8 cellular contexts compared by ENCODE assay signal in genomic region chrX:48021026-48021900, GRCh38. TPM values are rescaled to one million over a fixed set of nuclear protein-coding genes. Genes with fewer than 3 reads are reported as not detected.
DNase-seq lines count a peak whose midpoint lies in the region; ATAC-seq and TF ChIP-seq lines count a peak whose summit lies in the region.

No MANE protein-coding gene starts in this region.

- WGBS in gastroesophageal sphincter (ENCODE audit: low coverage in 1 of 2), 2 donors, result 0 to 21% methylated on average over 12 to 17 of the region's 30 CpGs

- H3K27ac Mint-ChIP-seq in activated naive CD4-positive, alpha-beta T cell treated with anti-CD3 and anti-CD28 coated beads, Interleukin-2, amount 10 ng/mL, durations not matched to agents 7 days and 5 days, result peak overlapping the region; percentile 90

- H3K36me3 ChIP-seq in MG63, result no peaks in the 10 kb centered on the region
- no peaks in the 10 kb centered on the region for H3K36me3 ChIP-seq in gastroesophageal sphincter
- no peaks in the 10 kb centered on the region for H3K36me3 ChIP-seq in neuron (ENCODE audit: insufficient read depth, low read length)
- H3K36me3 ChIP-seq in stomach smooth muscle (ENCODE audit: control insufficient read depth in 2 of 2, insufficient read depth in 2 of 2, low read length in 2 of 2), result no peaks in the 10 kb centered on the region

- H3K4me1 ChIP-seq in gastroesophageal sphincter (peaks cover 0 to 11% (median 0%) of the 10 kb centered on the region in 3 donors), neuron (ENCODE audit: insufficient read depth, low read length) (no peaks in the 10 kb centered on the region), stomach smooth muscle (ENCODE audit: control insufficient read depth, insufficient read depth, low read length) (peaks cover 1% of the 10 kb centered on the region)

- H3K27me3 Mint-ChIP-seq in activated naive CD4-positive, alpha-beta T cell treated with anti-CD3 and anti-CD28 coated beads, Interleukin-2, amount 10 ng/mL, durations not matched to agents 7 days and 5 days, result no peaks in the 10 kb centered on the region

- no peaks in the 10 kb centered on the region for H3K9me3 ChIP-seq in MG63
- no peaks in the 10 kb centered on the region for H3K9me3 ChIP-seq in gastroesophageal sphincter
- H3K9me3 ChIP-seq in neuron (ENCODE audit: low read length), result peaks cover 2% of the 10 kb centered on the region
- peaks cover 0 to 3% of the 10 kb centered on the region in 2 donors for H3K9me3 ChIP-seq in stomach smooth muscle (ENCODE audit: control insufficient read depth in 2 of 2, low read length in 2 of 2)

- peak overlapping the region; percentile 79 for H3K4me3 Mint-ChIP-seq in activated naive CD4-positive, alpha-beta T cell treated with anti-CD3 and anti-CD28 coated beads, Interleukin-2, amount 10 ng/mL, durations not matched to agents 7 days and 5 days

- H3K4me3 ChIP-seq in AG09309 (ENCODE audit: control insufficient read depth, low read depth, low read length) (peak overlapping the region; percentile 61), MG63 (peak overlapping the region; percentile 75), gastroesophageal sphincter (peak overlapping the region; percentile 57 to 96), neuron (ENCODE audit: low read length) (peak overlapping the region; percentile 96), stomach smooth muscle (ENCODE audit: low read length in 2 of 2) (peak overlapping the region; percentile 82 to 83)

- ATAC-seq in GM19395 (IDR thresholded peaks at IDR 0.05; ENCODE audit: unreplicated experiment), result peak; percentile 79
- ATAC-seq in gastroesophageal sphincter, result peak; percentile 85

- peaks cover 26% of the 10 kb centered on the region for H3K4me1 Mint-ChIP-seq in activated naive CD4-positive, alpha-beta T cell treated with anti-CD3 and anti-CD28 coated beads, Interleukin-2, amount 10 ng/mL, durations not matched to agents 7 days and 5 days

- H3K27me3 ChIP-seq in MG63, result no peaks in the 10 kb centered on the region
- no peaks in the 10 kb centered on the region for H3K27me3 ChIP-seq in gastroesophageal sphincter
- no peaks in the 10 kb centered on the region for H3K27me3 ChIP-seq in neuron (ENCODE audit: insufficient read depth, low read length)
- H3K27me3 ChIP-seq in stomach smooth muscle (ENCODE audit: control insufficient read depth in 1 of 2, insufficient read depth in 2 of 2, low read length in 2 of 2), result no peaks in the 10 kb centered on the region

- peaks cover 7% of the 10 kb centered on the region for H3K36me3 Mint-ChIP-seq in activated naive CD4-positive, alpha-beta T cell treated with anti-CD3 and anti-CD28 coated beads, Interleukin-2, amount 10 ng/mL, durations not matched to agents 7 days and 5 days

- peak; percentile 61 for DNase-seq in AG09309 (ENCODE audit: low read depth)
- DNase-seq in MG63, result peak; percentile 76
- DNase-seq in SHP77 treated with DMSO at 0.1 percent for 48 hours (lab: John Stamatoyannopoulos, UW), result peak; percentile 82
- DNase-seq in activated naive CD4-positive, alpha-beta T cell treated with anti-CD3 and anti-CD28 coated beads, Interleukin-2, amount 10 ng/mL, durations not matched to agents 7 days and 5 days, result peak; percentile 77

- TF ChIP-seq EP300 in gastroesophageal sphincter (IDR thresholded peaks at IDR 0.05), result no peak

- H3K27ac ChIP-seq in gastroesophageal sphincter (peak overlapping the region; percentile 84 to 96 (median 88)), stomach smooth muscle (ENCODE audit: low read length) (peak overlapping the region; percentile 92)

- CTCF ChIA-PET in activated naive CD4-positive, alpha-beta T cell treated with anti-CD3 and anti-CD28 coated beads, Interleukin-2, amount 10 ng/mL, durations not matched to agents 7 days and 5 days (lab: Charles Lee), result interaction anchor here (1.0 kb wide), 1 partner anchor 167 kb away, joined by 3 read pairs; no protein-coding TSS in a partner anchor

- no peak for TF ChIP-seq POLR2A in gastroesophageal sphincter (IDR thresholded peaks at IDR 0.05)

- no peak for TF ChIP-seq CTCF in AG09309 (IDR thresholded peaks at IDR 0.05; ENCODE audit: control insufficient read depth, insufficient read depth, low read depth, low read length, missing control alignments)
- TF ChIP-seq CTCF in gastroesophageal sphincter (IDR thresholded peaks at IDR 0.05), result no peak

- peak overlapping the region; percentile 84 to 95 for H3K9ac ChIP-seq in stomach smooth muscle (ENCODE audit: low read length in 2 of 2)

- H3K9me3 Mint-ChIP-seq in activated naive CD4-positive, alpha-beta T cell treated with anti-CD3 and anti-CD28 coated beads, Interleukin-2, amount 10 ng/mL, durations not matched to agents 7 days and 5 days, result peaks cover 6% of the 10 kb centered on the region

- peak overlapping the region; percentile 92 for H2AFZ ChIP-seq in neuron (ENCODE audit: low read depth, low read length)

RNA-seq across cellular contexts. Expression of gene SPACA5, which starts 14.5 kb away (rescaled TPM):
- not detected in 2 replicates for total RNA-seq in MG63 (2014; rRNA removed; shearing (Covaris generic); ENCODE audit: low replicate concordance)
- total RNA-seq in gastroesophageal sphincter, result not detected

RNA-seq across cellular contexts. Expression of gene ZNF182, which starts 17.5 kb away (rescaled TPM):
- total RNA-seq in MG63 (2014; rRNA removed; shearing (Covaris generic); ENCODE audit: low replicate concordance), result 1.7 and 3.7 TPM in 2 replicates
- 1 to 10 TPM; 2.8 to 5.8 (median 3.8) TPM for total RNA-seq in gastroesophageal sphincter

RNA-seq across cellular contexts. Expression of gene ZNF630, which starts 50.2 kb away (rescaled TPM):
- not detected in 2 replicates for total RNA-seq in MG63 (2014; rRNA removed; shearing (Covaris generic); ENCODE audit: low replicate concordance)
- 1 to 10 TPM; 2.8 to 7.8 (median 3.8) TPM for total RNA-seq in gastroesophageal sphincter

Comparison
In these comparisons a context has a peak if more than half of its experiments do, and no peak if none do; other contexts are left out.
1. Peak in every context shown above with its lines: DNase-seq, ATAC-seq, H3K4me3 ChIP-seq and H3K27ac ChIP-seq.